Comparison of ENCODE assay signal across 8 cellular contexts in genomic region chr9:84670106-84670800, GRCh38. TPM values are rescaled to one million over a fixed set of nuclear protein-coding genes. Genes with fewer than 3 reads are reported as not detected.
DNase-seq lines count a peak whose midpoint lies in the region; ATAC-seq and TF ChIP-seq lines count a peak whose summit lies in the region.

No MANE protein-coding gene starts in this region.

- H3K4me3 ChIP-seq in GM23248 (peak overlapping the region; percentile 72), iPS DF 6.9 (ENCODE audit: low read length) (peak overlapping the region; percentile 17; the same call in 1 of the 2 replicates), gastrocnemius medialis (peak overlapping the region; percentile 47 to 61 (median 52))

- no peaks in the 10 kb centered on the region for H3K36me3 ChIP-seq in GM23248 (ENCODE audit: low read depth)
- no peaks in the 10 kb centered on the region for H3K36me3 ChIP-seq in iPS DF 6.9 (ENCODE audit: control insufficient read depth, insufficient read depth, low read length)
- H3K36me3 ChIP-seq in gastrocnemius medialis, result no peaks in the 10 kb centered on the region

- H2AFZ ChIP-seq in GM23248, result peak overlapping the region; percentile 88; the same call in 1 of the 2 replicates

- TF ChIP-seq POLR2A in gastrocnemius medialis (IDR thresholded peaks at IDR 0.05), result no peak

- in situ Hi-C loops in GM23248 (cut with MboI) (no loop called here), gastrocnemius medialis (cut with MboI; ENCODE audit: low sequenced_read_pairs in 4 of 4) (no loop called here)

- TF ChIP-seq CTCF in gastrocnemius medialis (IDR thresholded peaks at IDR 0.05 in 4 of 5, conservative IDR thresholded peaks at IDR 0.05 in 1 of 5), result no peak

- intact Hi-C loops in gastrocnemius medialis (cut with DNase I; ENCODE audit: low total_unique reads), result no loop called here

- ATAC-seq in gastrocnemius medialis, result no peak
- ATAC-seq in HG02798 (IDR thresholded peaks at IDR 0.05; ENCODE audit: poor library complexity, unreplicated experiment), result no peak
- no peak for ATAC-seq in HG03378 (IDR thresholded peaks at IDR 0.05; ENCODE audit: unreplicated experiment)

- peak; percentile 24 for DNase-seq in GM23248
- peak in 32 of 56 donors; percentile 17 to 79 (median 48) for DNase-seq in amygdala (lab: John Stamatoyannopoulos, UW)
- DNase-seq in iPS DF 6.9 (ENCODE audit: low read depth, low spot score), result no peak
- DNase-seq in gastrocnemius medialis, result no peak
- DNase-seq in immature natural killer cell, result no peak
- no peak for DNase-seq in DMS153 (lab: John Stamatoyannopoulos, UW)

- H3K9me2 ChIP-seq in GM23248 (ENCODE audit: insufficient read depth), result no peaks in the 10 kb centered on the region

- no peak overlapping the region for H3K4me3 Mint-ChIP-seq in immature natural killer cell

- no peak overlapping the region for H3K27ac ChIP-seq in GM23248
- H3K27ac ChIP-seq in iPS DF 6.9 (ENCODE audit: low read length), result no peak overlapping the region
- H3K27ac ChIP-seq in gastrocnemius medialis, result peak overlapping the region in 3 of 4 donors; percentile 20 to 57 (median 37)

- 1 to 4% methylated on average over 57 to 58 of the region's 58 CpGs for WGBS in GM23248 (ENCODE audit: low coverage in 1 of 2, low lambda C conversion rate in 2 of 2, missing lambda C conversion rate in 2 of 2), 2 experiments
- WGBS in iPS DF 6.9 (ENCODE audit: insufficient coverage, insufficient read length), result no CpG with 5 or more reads among the region's 58 CpGs

- H4K20me1 ChIP-seq in GM23248 (ENCODE audit: insufficient read depth), result no peaks in the 10 kb centered on the region

- H3K4me2 ChIP-seq in GM23248 (ENCODE audit: unreplicated experiment), result no peak overlapping the region

- no peak overlapping the region for H3K27ac Mint-ChIP-seq in immature natural killer cell

- H3K27me3 ChIP-seq in GM23248 (replicated peaks; ENCODE audit: insufficient read depth) (peaks cover 47% of the 10 kb centered on the region), iPS DF 6.9 (ENCODE audit: control insufficient read depth, insufficient read depth, low read length) (peaks cover 43% of the 10 kb centered on the region), gastrocnemius medialis (peaks cover 22 to 36% (median 26%) of the 10 kb centered on the region in 3 donors)

- peaks cover 2 to 37% (median 11%) of the 10 kb centered on the region in 3 donors for H3K27me3 Mint-ChIP-seq in immature natural killer cell (ENCODE audit: low read depth in 3 of 3)

- no peaks in the 10 kb centered on the region for H3K36me3 Mint-ChIP-seq in immature natural killer cell

- H3K9me3 ChIP-seq in GM23248 (ENCODE audit: low read depth), result no peaks in the 10 kb centered on the region
- no peaks in the 10 kb centered on the region for H3K9me3 ChIP-seq in iPS DF 6.9 (ENCODE audit: control insufficient read depth, insufficient read depth, low read length)
- H3K9me3 ChIP-seq in gastrocnemius medialis, result no peaks in the 10 kb centered on the region

- H3K4me1 ChIP-seq in GM23248 (ENCODE audit: insufficient read depth), result no peaks in the 10 kb centered on the region
- 0 out of 2 replicates have a peak, but pooled peaks cover 4% of the 10 kb centered on the region for H3K4me1 ChIP-seq in iPS DF 6.9 (ENCODE audit: control insufficient read depth, insufficient read depth, low read length)
- H3K4me1 ChIP-seq in gastrocnemius medialis, result peaks cover 0 to 18% of the 10 kb centered on the region in 2 donors

- no peaks in the 10 kb centered on the region for H3K79me2 ChIP-seq in GM23248 (ENCODE audit: insufficient read depth)

- H3K4me1 Mint-ChIP-seq in immature natural killer cell, result peaks cover 13 to 17% of the 10 kb centered on the region in 2 donors

- H3K9ac ChIP-seq in GM23248, result no peak overlapping the region

- H3F3A ChIP-seq in GM23248 (ENCODE audit: insufficient read depth), result no peaks in the 10 kb centered on the region

- H3K9me3 Mint-ChIP-seq in immature natural killer cell, result peaks cover 0 to 1% (median 0%) of the 10 kb centered on the region in 6 donors

RNA-seq across cellular contexts. Expression of gene NTRK2, which starts 0.7 kb away (rescaled TPM):
- not detected in 2 replicates for total RNA-seq in GM23248 (2014; rRNA removed; shearing (Covaris generic))
- polyA plus RNA-seq in GM23248 (2016; fragmentation: Nextera tagmentation; extraction: Ambion mirVana) (0.05 TPM in 1 of 2 replicates, not detected in the other), immature natural killer cell (not detected)
- 1 to 10 TPM; 1.1 to 7.3 (median 1.5) TPM for total RNA-seq in gastrocnemius medialis

Comparison
In these comparisons a context has a peak if more than half of its experiments do, and no peak if none do; other contexts are left out.
1. DNase-seq: peak in GM23248 (single experiment) and amygdala (32 of 56); none in iPS DF 6.9 (single experiment), gastrocnemius medialis (0 of 2), immature natural killer cell (0 of 3) and DMS153 (single experiment).
2. H3K27ac ChIP-seq: peak in gastrocnemius medialis (3 of 4); none in GM23248 (single experiment) and iPS DF 6.9 (single experiment).
3. H3K4me3 ChIP-seq: peak in every context shown above with its lines; median percentile 72 in GM23248; 52 in gastrocnemius medialis; 17 in iPS DF 6.9.